ENCODE assay signal across 13 cellular contexts in genomic region chr11:6203327-6203726, GRCh38. TPM values are rescaled to one million over a fixed set of nuclear protein-coding genes. Genes with fewer than 3 reads are reported as not detected.
DNase-seq lines count a peak whose midpoint lies in the region; ATAC-seq lines count a peak whose summit lies in the region.
"Had no signal": no experiment of that assay in that cellular context is flagged by ENCODE, and none has a peak within 500 bp of the region (broad histone marks: within the 10 kb centered on the region; RNA-seq: fewer than 3 reads in every experiment).

No MANE protein-coding gene starts in this region.

- CTCF ChIA-PET in activated CD8-positive, alpha-beta T cell treated with anti-CD3 and anti-CD28 coated beads, Interleukin-2, amount 10 ng/mL, durations not matched to agents 7 days and 5 days (lab: Charles Lee), result no interaction called here

- no peaks in the 10 kb centered on the region for H3K9me3 Mint-ChIP-seq in activated CD8-positive, alpha-beta T cell treated with anti-CD3 and anti-CD28 coated beads, Interleukin-2, amount 10 ng/mL, durations not matched to agents 7 days and 5 days (ENCODE audit: insufficient read depth)

- peak; percentile 77 for ATAC-seq in GM18498 (IDR thresholded peaks at IDR 0.05; ENCODE audit: unreplicated experiment)
- peak; percentile 58 for ATAC-seq in GM19397 (IDR thresholded peaks at IDR 0.05; ENCODE audit: unreplicated experiment)
- peak; percentile 55 for ATAC-seq in HG03039 (IDR thresholded peaks at IDR 0.05; ENCODE audit: unreplicated experiment)
- ATAC-seq in activated CD8-positive, alpha-beta T cell treated with anti-CD3 and anti-CD28 coated beads, Interleukin-2, amount 10 ng/mL, durations not matched to agents 7 days and 5 days, result peak; percentile 70
- ATAC-seq: left ventricle myocardium superior, right cardiac atrium had no signal

- POLR2A ChIA-PET in activated CD8-positive, alpha-beta T cell treated with anti-CD3 and anti-CD28 coated beads, Interleukin-2, amount 10 ng/mL, durations not matched to agents 7 days and 5 days (lab: Charles Lee), result interaction anchor here (2.0 kb wide), 1 partner anchor 32 kb away, joined by 5 read pairs; no protein-coding TSS in a partner anchor

- peaks cover 38% of the 10 kb centered on the region for H3K4me1 Mint-ChIP-seq in activated CD8-positive, alpha-beta T cell treated with anti-CD3 and anti-CD28 coated beads, Interleukin-2, amount 10 ng/mL, durations not matched to agents 7 days and 5 days (ENCODE audit: low read depth)

- no peaks in the 10 kb centered on the region for H3K27me3 Mint-ChIP-seq in activated CD8-positive, alpha-beta T cell treated with anti-CD3 and anti-CD28 coated beads, Interleukin-2, amount 10 ng/mL, durations not matched to agents 7 days and 5 days (ENCODE audit: low read depth)

- peak; percentile 40 for DNase-seq in activated CD8-positive, alpha-beta T cell treated with anti-CD3 and anti-CD28 coated beads, Interleukin-2, amount 10 ng/mL, durations not matched to agents 7 days and 5 days
- DNase-seq in NK-92 (lab: John Stamatoyannopoulos, UW; ENCODE audit: unreplicated experiment) (no peak), COLO829 (ENCODE audit: low spot score) (no peak), NCI-H1105 (lab: John Stamatoyannopoulos, UW) (no peak)
- no peak for DNase-seq in activated effector memory CD4-positive, alpha-beta T cell treated with anti-CD3 and anti-CD28 coated beads, Interleukin-2, amount 50 U/mL, for 16 hours
- DNase-seq: brain microvascular endothelial cell, Calu3, GOT3, left ventricle myocardium superior, right cardiac atrium had no signal

- no peak overlapping the region for H3K4me3 Mint-ChIP-seq in activated CD8-positive, alpha-beta T cell treated with anti-CD3 and anti-CD28 coated beads, Interleukin-2, amount 10 ng/mL, durations not matched to agents 7 days and 5 days

- H3K27ac Mint-ChIP-seq in activated CD8-positive, alpha-beta T cell treated with anti-CD3 and anti-CD28 coated beads, Interleukin-2, amount 10 ng/mL, durations not matched to agents 7 days and 5 days, result peak overlapping the region; percentile 28

- H3K36me3 Mint-ChIP-seq in activated CD8-positive, alpha-beta T cell treated with anti-CD3 and anti-CD28 coated beads, Interleukin-2, amount 10 ng/mL, durations not matched to agents 7 days and 5 days (ENCODE audit: low read depth), result peaks cover 13% of the 10 kb centered on the region

RNA-seq across cellular contexts. Expression of gene C11orf42, which starts 2.0 kb away (rescaled TPM):
- total RNA-seq in activated CD8-positive, alpha-beta T cell treated with anti-CD3 and anti-CD28 coated beads, Interleukin-2, amount 10 ng/mL, durations not matched to agents 7 days and 5 days, result not detected
- total RNA-seq: Calu3, left ventricle myocardium superior, right cardiac atrium had no signal

RNA-seq across cellular contexts. Expression of gene OR52W1, which starts 4.3 kb away (rescaled TPM):
- total RNA-seq in activated CD8-positive, alpha-beta T cell treated with anti-CD3 and anti-CD28 coated beads, Interleukin-2, amount 10 ng/mL, durations not matched to agents 7 days and 5 days, result not detected
- total RNA-seq: Calu3, left ventricle myocardium superior, right cardiac atrium had no signal

RNA-seq across cellular contexts. Expression of gene FHIP1B, which starts 31.1 kb away (rescaled TPM):
- total RNA-seq in activated CD8-positive, alpha-beta T cell treated with anti-CD3 and anti-CD28 coated beads, Interleukin-2, amount 10 ng/mL, durations not matched to agents 7 days and 5 days, result 10 to 100 TPM; 19.1 to 20.4 TPM

RNA-seq across cellular contexts. Expression of gene OR52B2, which starts 33.2 kb away (rescaled TPM):
- not detected for total RNA-seq in activated CD8-positive, alpha-beta T cell treated with anti-CD3 and anti-CD28 coated beads, Interleukin-2, amount 10 ng/mL, durations not matched to agents 7 days and 5 days
- total RNA-seq: Calu3, left ventricle myocardium superior, right cardiac atrium had no signal

RNA-seq across cellular contexts. Expression of gene CNGA4, which starts 35.6 kb away (rescaled TPM):
- total RNA-seq in activated CD8-positive, alpha-beta T cell treated with anti-CD3 and anti-CD28 coated beads, Interleukin-2, amount 10 ng/mL, durations not matched to agents 7 days and 5 days, result under 1 TPM; 0.16 to 0.29 TPM
- total RNA-seq: Calu3, left ventricle myocardium superior had no signal
